8 cellular contexts compared by ENCODE assay signal in genomic region chr6:108581237-108581931, GRCh38. TPM values are rescaled to one million over a fixed set of nuclear protein-coding genes. Genes with fewer than 3 reads are reported as not detected.
A peak's percentile ranks its signal among the peaks of the same experiment; 100 is the strongest.
DNase-seq lines count a peak whose midpoint lies in the region; ATAC-seq and TF ChIP-seq lines count a peak whose summit lies in the region.

No MANE protein-coding gene starts in this region.

- POLR2A ChIA-PET in HCT116 (lab: Charles Lee): no interaction called here

- no peak for TF ChIP-seq RAD21 in HCT116 (IDR thresholded peaks at IDR 0.05; ENCODE audit: low read depth)

- no TSS peak for BruUV-seq in HCT116 (replicated peaks; lab: Mats Ljungman, UMichigan)

- no peak for TF ChIP-seq POLR2A in HCT116 (IDR thresholded peaks at IDR 0.05; ENCODE audit: borderline replicate concordance, extremely low read depth, insufficient read depth, insufficient read length)
- TF ChIP-seq POLR2A in ovary (IDR thresholded peaks at IDR 0.05): no peak

- H3K4me3 ChIP-seq in HCT116 (replicated peaks in 1 of 2; ENCODE audit: low read depth in 1 of 2, low read length in 2 of 2) (no peak overlapping the region), epithelial cell of esophagus (ENCODE audit: low read length) (peak overlapping the region; percentile 33), ovary (peak overlapping the region; percentile 6)

- intact Hi-C loops in HCT116 (cut with micrococcal nuclease): no loop called here
- intact Hi-C loops in ovary (cut with DNase I): loop anchor here in 1 of 4 donors (10.0 kb wide), 1 partner anchor 73 kb away; no protein-coding TSS in a partner anchor

- H4K20me1 ChIP-seq in HCT116 (ENCODE audit: insufficient read depth): peaks cover 21% of the 10 kb centered on the region; the same call in 1 of the 2 replicates

- H3K79me2 ChIP-seq in HCT116 (ENCODE audit: insufficient read depth, low read length): peaks cover 96% of the 10 kb centered on the region

- H3K4me1 ChIP-seq in HCT116 (ENCODE audit: control insufficient read depth in 1 of 2, insufficient read depth in 2 of 2, low read length in 2 of 2) (peaks cover 12 to 34% of the 10 kb centered on the region in 2 experiments), ovary (ENCODE audit: insufficient read depth) (peaks cover 52% of the 10 kb centered on the region)

- H3K36me3 ChIP-seq in HCT116 (ENCODE audit: control insufficient read depth in 1 of 2, insufficient read depth in 2 of 2, low read length in 2 of 2) (no peaks in the 10 kb centered on the region; a peak in 1 of 4 replicates), ovary (no peaks in the 10 kb centered on the region)

- no peak for TF ChIP-seq EP300 in ovary (IDR thresholded peaks at IDR 0.05)

- H3K9me2 ChIP-seq in HCT116 (ENCODE audit: insufficient read depth): no peaks in the 10 kb centered on the region

- H3K9me3 ChIP-seq in HCT116 (ENCODE audit: control insufficient read depth in 1 of 2, insufficient read depth in 1 of 2, low read depth in 1 of 2, low read length in 2 of 2) (no peaks in the 10 kb centered on the region), ovary (no peaks in the 10 kb centered on the region)

- WGBS in ovary, 3 donors: 3 to 5% (median 4%) methylated on average over 3 of the region's 3 CpGs

- H3K27me3 ChIP-seq in HCT116 (ENCODE audit: insufficient read depth, low read length) (no peaks in the 10 kb centered on the region), ovary (no peaks in the 10 kb centered on the region)

- no peak for ATAC-seq in HCT116
- no peak for ATAC-seq in HG03354 (IDR thresholded peaks at IDR 0.05; ENCODE audit: poor library complexity, severe bottlenecking, unreplicated experiment)

- no peak for DNase-seq in HCT116 (ENCODE audit: low read depth, low spot score)
- peak; percentile 70 for DNase-seq in RPMI8226
- peak; percentile 86 for DNase-seq in epithelial cell of esophagus (ENCODE audit: low read depth)
- DNase-seq in ovary: peak in 4 of 5 donors; percentile 50 to 78 (median 60)
- DNase-seq in activated naive CD4-positive, alpha-beta T cell treated with Interleukin-2 at 50 U/mL for 16 hours: no peak
- DNase-seq in stimulated activated CD4-positive, alpha-beta T cell treated with anti-CD3 and anti-CD28 coated beads, Interleukin-15, amount 100 ng/mL, for 24 hours: no peak
- no peak for DNase-seq in activated CD4-positive, alpha-beta T cell treated with anti-CD3 and anti-CD28 coated beads for 1 hour

- CTCF ChIA-PET in HCT116 (lab: Charles Lee): no interaction called here

- H3K4me2 ChIP-seq in HCT116 (ENCODE audit: low read length): 0 out of 2 replicates have a peak overlapping the region, but pooled peaks have one; percentile 12

- H3K27ac ChIP-seq in HCT116 (ENCODE audit: low read depth, low read length) (no peak overlapping the region), ovary (peak overlapping the region in 1 of 2 donors; percentile 60)

- H2AFZ ChIP-seq in HCT116 (ENCODE audit: low read depth, low read length, poor library complexity, severe bottlenecking): no peak overlapping the region

- TF ChIP-seq CTCF in HCT116 (IDR thresholded peaks at IDR 0.05 in 2 of 3, conservative IDR thresholded peaks at IDR 0.05 in 1 of 3; ENCODE audit: borderline replicate concordance in 1 of 3, insufficient read depth in 1 of 3, low read depth in 2 of 3, low read length in 2 of 3): no peak
- no peak for TF ChIP-seq CTCF in epithelial cell of esophagus (IDR thresholded peaks at IDR 0.05; ENCODE audit: insufficient read depth, low read depth, low read length, missing control alignments)
- no peak for TF ChIP-seq CTCF in ovary (IDR thresholded peaks at IDR 0.05)

- RAD21 ChIA-PET in HCT116 (lab: Charles Lee; ENCODE audit: low non-redundant PET in 1 of 2, low total read pairs in 2 of 2, uncharacterized antibody in 2 of 2, unreplicated experiment in 2 of 2): no interaction called here

- H3K9ac ChIP-seq in HCT116 (ENCODE audit: low read length): no peak overlapping the region

TF ChIP-seq in HCT116, 20 proteins besides CTCF, POLR2A, EP300 and RAD21:
- TF ChIP-seq ELF1 (IDR thresholded peaks at IDR 0.05; ENCODE audit: borderline replicate concordance, low read depth) (no peak), ZFX (IDR thresholded peaks at IDR 0.05) (no peak), YY1 (IDR thresholded peaks at IDR 0.05; ENCODE audit: extremely low read depth, insufficient replicate concordance, low read depth, low read length) (no peak), SIN3A (IDR thresholded peaks at IDR 0.05; ENCODE audit: low read depth) (no peak), EZH2phosphoT487 (IDR thresholded peaks at IDR 0.05; ENCODE audit: borderline replicate concordance) (no peak), EGR1 (IDR thresholded peaks at IDR 0.05; ENCODE audit: low read depth) (no peak), ZNF274 (IDR thresholded peaks at IDR 0.05; ENCODE audit: low read depth, low read length) (no peak), SP1 (IDR thresholded peaks at IDR 0.05; ENCODE audit: low read depth) (no peak), TCF7L2 (IDR thresholded peaks at IDR 0.05; ENCODE audit: borderline replicate concordance, extremely low read depth, insufficient read depth, insufficient read length) (no peak), SRF (IDR thresholded peaks at IDR 0.05; ENCODE audit: low read depth) (no peak), POLR2AphosphoS5 (IDR thresholded peaks at IDR 0.05; ENCODE audit: low read depth, low read length) (no peak), CEBPB (IDR thresholded peaks at IDR 0.05; ENCODE audit: low read depth) (no peak), FOSL1 (IDR thresholded peaks at IDR 0.05; ENCODE audit: low read depth) (no peak), EZH2 (IDR thresholded peaks at IDR 0.05) (no peak)
- TF ChIP-seq, protein P1, sequence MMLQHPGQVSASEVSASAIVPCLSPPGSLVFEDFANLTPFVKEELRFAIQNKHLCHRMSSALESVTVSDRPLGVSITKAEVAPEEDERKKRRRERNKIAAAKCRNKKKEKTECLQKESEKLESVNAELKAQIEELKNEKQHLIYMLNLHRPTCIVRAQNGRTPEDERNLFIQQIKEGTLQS (IDR thresholded peaks at IDR 0.05): no peak
- TF ChIP-seq, protein P2, sequence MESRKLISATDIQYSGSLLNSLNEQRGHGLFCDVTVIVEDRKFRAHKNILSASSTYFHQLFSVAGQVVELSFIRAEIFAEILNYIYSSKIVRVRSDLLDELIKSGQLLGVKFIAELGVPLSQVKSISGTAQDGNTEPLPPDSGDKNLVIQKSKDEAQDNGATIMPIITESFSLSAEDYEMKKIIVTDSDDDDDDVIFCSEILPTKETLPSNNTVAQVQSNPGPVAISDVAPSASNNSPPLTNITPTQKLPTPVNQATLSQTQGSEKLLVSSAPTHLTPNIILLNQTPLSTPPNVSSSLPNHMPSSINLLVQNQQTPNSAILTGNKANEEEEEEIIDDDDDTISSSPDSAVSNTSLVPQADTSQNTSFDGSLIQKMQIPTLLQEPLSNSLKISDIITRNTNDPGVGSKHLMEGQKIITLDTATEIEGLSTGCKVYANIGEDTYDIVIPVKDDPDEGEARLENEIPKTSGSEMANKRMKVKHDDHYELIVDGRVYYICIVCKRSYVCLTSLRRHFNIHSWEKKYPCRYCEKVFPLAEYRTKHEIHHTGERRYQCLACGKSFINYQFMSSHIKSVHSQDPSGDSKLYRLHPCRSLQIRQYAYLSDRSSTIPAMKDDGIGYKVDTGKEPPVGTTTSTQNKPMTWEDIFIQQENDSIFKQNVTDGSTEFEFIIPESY (IDR thresholded peaks at IDR 0.05; ENCODE audit: extremely low read depth, insufficient replicate concordance, low read length): no peak
- TF ChIP-seq, protein P3, sequence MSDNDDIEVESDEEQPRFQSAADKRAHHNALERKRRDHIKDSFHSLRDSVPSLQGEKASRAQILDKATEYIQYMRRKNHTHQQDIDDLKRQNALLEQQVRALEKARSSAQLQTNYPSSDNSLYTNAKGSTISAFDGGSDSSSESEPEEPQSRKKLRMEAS (IDR thresholded peaks at IDR 0.05): no peak
- TF ChIP-seq, protein P4, sequence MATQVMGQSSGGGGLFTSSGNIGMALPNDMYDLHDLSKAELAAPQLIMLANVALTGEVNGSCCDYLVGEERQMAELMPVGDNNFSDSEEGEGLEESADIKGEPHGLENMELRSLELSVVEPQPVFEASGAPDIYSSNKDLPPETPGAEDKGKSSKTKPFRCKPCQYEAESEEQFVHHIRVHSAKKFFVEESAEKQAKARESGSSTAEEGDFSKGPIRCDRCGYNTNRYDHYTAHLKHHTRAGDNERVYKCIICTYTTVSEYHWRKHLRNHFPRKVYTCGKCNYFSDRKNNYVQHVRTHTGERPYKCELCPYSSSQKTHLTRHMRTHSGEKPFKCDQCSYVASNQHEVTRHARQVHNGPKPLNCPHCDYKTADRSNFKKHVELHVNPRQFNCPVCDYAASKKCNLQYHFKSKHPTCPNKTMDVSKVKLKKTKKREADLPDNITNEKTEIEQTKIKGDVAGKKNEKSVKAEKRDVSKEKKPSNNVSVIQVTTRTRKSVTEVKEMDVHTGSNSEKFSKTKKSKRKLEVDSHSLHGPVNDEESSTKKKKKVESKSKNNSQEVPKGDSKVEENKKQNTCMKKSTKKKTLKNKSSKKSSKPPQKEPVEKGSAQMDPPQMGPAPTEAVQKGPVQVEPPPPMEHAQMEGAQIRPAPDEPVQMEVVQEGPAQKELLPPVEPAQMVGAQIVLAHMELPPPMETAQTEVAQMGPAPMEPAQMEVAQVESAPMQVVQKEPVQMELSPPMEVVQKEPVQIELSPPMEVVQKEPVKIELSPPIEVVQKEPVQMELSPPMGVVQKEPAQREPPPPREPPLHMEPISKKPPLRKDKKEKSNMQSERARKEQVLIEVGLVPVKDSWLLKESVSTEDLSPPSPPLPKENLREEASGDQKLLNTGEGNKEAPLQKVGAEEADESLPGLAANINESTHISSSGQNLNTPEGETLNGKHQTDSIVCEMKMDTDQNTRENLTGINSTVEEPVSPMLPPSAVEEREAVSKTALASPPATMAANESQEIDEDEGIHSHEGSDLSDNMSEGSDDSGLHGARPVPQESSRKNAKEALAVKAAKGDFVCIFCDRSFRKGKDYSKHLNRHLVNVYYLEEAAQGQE (IDR thresholded peaks at IDR 0.05; ENCODE audit: low read depth): no peak

RNA-seq across cellular contexts. Expression of gene FOXO3, which starts 20.7 kb away (rescaled TPM):
- total RNA-seq in HCT116 (2021; ENCODE audit: unreplicated experiment) (40.0 TPM), ovary (10 to 100 TPM; 67.1 to 94.8 (median 80.0) TPM)
- polyA plus RNA-seq in HCT116 (2012): 20.9 and 25.9 TPM in 2 replicates
- 10 to 100 TPM; 33.4 to 39.2 TPM for polyA plus RNA-seq in ovary

Comparison
In these comparisons a context has a peak if more than half of its experiments do, and no peak if none do; other contexts are left out.
1. DNase-seq: peak in RPMI8226 (single experiment), epithelial cell of esophagus (single experiment) and ovary (4 of 5); none in HCT116 (single experiment), activated naive CD4-positive, alpha-beta T cell treated with Interleukin-2 at 50 U/mL for 16 hours (single experiment), stimulated activated CD4-positive, alpha-beta T cell treated with anti-CD3 and anti-CD28 coated beads, Interleukin-15, amount 100 ng/mL, for 24 hours (single experiment) and activated CD4-positive, alpha-beta T cell treated with anti-CD3 and anti-CD28 coated beads for 1 hour (single experiment).
2. H3K4me3 ChIP-seq: peak in epithelial cell of esophagus (single experiment) and ovary (single experiment); none in HCT116 (0 of 2).